Comparison of ENCODE assay signal across 8 cellular contexts in the genomic region with DNA sequence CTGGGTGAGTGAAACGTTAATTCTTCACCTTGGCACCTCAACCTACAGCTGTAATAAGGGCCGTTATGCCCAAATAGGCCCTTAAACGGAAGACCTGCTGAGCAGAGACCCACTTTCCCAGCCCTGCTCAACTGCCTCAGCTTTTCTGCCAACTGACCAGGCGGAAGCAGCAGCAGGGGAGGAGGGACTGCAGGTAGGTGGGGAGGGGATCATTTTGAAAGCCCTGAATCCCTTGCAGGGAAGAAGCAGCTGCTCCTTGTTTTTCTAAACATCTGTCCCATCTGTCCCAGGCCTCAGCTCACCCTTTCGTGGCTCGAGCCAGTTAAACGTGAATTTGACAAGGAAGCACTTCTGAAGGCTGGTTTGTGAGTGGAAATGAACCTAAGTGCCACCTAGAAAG. TPM values are rescaled to one million over a fixed set of nuclear protein-coding genes. Genes with fewer than 3 reads are reported as not detected.
DNase-seq lines count a peak whose midpoint lies in the region; ATAC-seq and TF ChIP-seq lines count a peak whose summit lies in the region.

No MANE protein-coding gene starts in this region.

- H3K4me1 ChIP-seq in CD4-positive, alpha-beta memory T cell (ENCODE audit: insufficient read depth, low read length): peaks cover 44% of the 10 kb centered on the region
- H3K4me1 ChIP-seq in breast epithelium: peaks cover 0 to 7% of the 10 kb centered on the region in 2 donors

- no peaks in the 10 kb centered on the region for H3K36me3 ChIP-seq in CD4-positive, alpha-beta memory T cell (ENCODE audit: insufficient read depth, low read length)
- no peaks in the 10 kb centered on the region for H3K36me3 ChIP-seq in breast epithelium

- peak overlapping the region; percentile 82 to 83 for H3K4me3 ChIP-seq in CD4-positive, alpha-beta memory T cell (ENCODE audit: low read length in 2 of 2)
- peak overlapping the region; percentile 89 to 100 (median 90) for H3K4me3 ChIP-seq in breast epithelium

- intact Hi-C loops in CD4-positive, alpha-beta memory T cell (cut with micrococcal nuclease): loop anchor here (2.0 to 10.0 kb wide), 4 partner anchors 30 to 756 kb away; partner anchors contain the start of genes EOMES and SLC4A7
- intact Hi-C loops in breast epithelium (cut with DNase I; ENCODE audit: low total_unique reads): no loop called here

- CTCF ChIA-PET in CD4-positive, alpha-beta memory T cell (lab: Charles Lee; ENCODE audit: partially characterized antibody): interaction anchor here (3.1 to 5.1 kb wide), 2 partner anchors 518 to 528 kb away, joined by 14 to 24 read pairs; partner anchors contain the start of gene EOMES
- CTCF ChIA-PET in RWPE1 (lab: Yijun Ruan, JAX): no interaction called here

- DNase-seq in CD4-positive, alpha-beta memory T cell: no peak
- peak; percentile 7 for DNase-seq in NAMALWA (ENCODE audit: low spot score)
- DNase-seq in breast epithelium (ENCODE audit: low spot score in 2 of 2): no peak
- no peak for DNase-seq in HK-2 (ENCODE audit: unreplicated experiment)
- no peak for DNase-seq in RWPE1 (ENCODE audit: low spot score)

- H3K27ac Mint-ChIP-seq in CD4-positive, alpha-beta memory T cell: peak overlapping the region in 6 of 7 donors; percentile 7 to 96 (median 92)
- H3K27ac Mint-ChIP-seq in nephron: peak overlapping the region in 2 of 3 experiments; percentile 61 to 93

- no peaks in the 10 kb centered on the region for H3K9me3 Mint-ChIP-seq in CD4-positive, alpha-beta memory T cell
- no peaks in the 10 kb centered on the region for H3K9me3 Mint-ChIP-seq in nephron

- H3K27ac ChIP-seq in CD4-positive, alpha-beta memory T cell (ENCODE audit: low read depth, low read length): peak overlapping the region; percentile 73
- H3K27ac ChIP-seq in breast epithelium: no peak overlapping the region
- no peak overlapping the region for H3K27ac ChIP-seq in RWPE1

- POLR2A ChIA-PET in CD4-positive, alpha-beta memory T cell (lab: Charles Lee; ENCODE audit: partially characterized antibody): interaction anchor here (0.8 to 2.2 kb wide), 4 partner anchors 9 to 519 kb away, joined by 3 to 7 read pairs (median 3); partner anchors contain the start of gene EOMES
- POLR2A ChIA-PET in RWPE1 (lab: Yijun Ruan, JAX; ENCODE audit: low non-redundant PET): no interaction called here

- peaks cover 31 to 56% (median 38%) of the 10 kb centered on the region in 4 donors for H3K4me1 Mint-ChIP-seq in CD4-positive, alpha-beta memory T cell
- peaks cover 20% of the 10 kb centered on the region for H3K4me1 Mint-ChIP-seq in nephron

- TF ChIP-seq CTCF in breast epithelium (IDR thresholded peaks at IDR 0.05): no peak
- no peak for TF ChIP-seq CTCF in nephron (IDR thresholded peaks at IDR 0.05; ENCODE audit: unreplicated experiment in 3 of 3)
- TF ChIP-seq CTCF in RWPE1 (conservative IDR thresholded peaks at IDR 0.05; ENCODE audit: low read depth): no peak

- peaks cover 0 to 5% of the 10 kb centered on the region in 2 donors for H3K36me3 Mint-ChIP-seq in CD4-positive, alpha-beta memory T cell
- H3K36me3 Mint-ChIP-seq in nephron (ENCODE audit: low read depth): no peaks in the 10 kb centered on the region

- peak overlapping the region; percentile 93 to 97 (median 96) for H3K4me3 Mint-ChIP-seq in CD4-positive, alpha-beta memory T cell
- peak overlapping the region; percentile 92 to 93 (median 93) for H3K4me3 Mint-ChIP-seq in nephron

- ATAC-seq in GM21381 (IDR thresholded peaks at IDR 0.05; ENCODE audit: unreplicated experiment): no peak
- ATAC-seq in GM19395 (IDR thresholded peaks at IDR 0.05; ENCODE audit: unreplicated experiment): no peak

- no peak for TF ChIP-seq POLR2A in breast epithelium (IDR thresholded peaks at IDR 0.05)

- no peaks in the 10 kb centered on the region for H3K27me3 Mint-ChIP-seq in CD4-positive, alpha-beta memory T cell
- no peaks in the 10 kb centered on the region for H3K27me3 Mint-ChIP-seq in nephron (ENCODE audit: low read depth)

- H3K9me3 ChIP-seq in CD4-positive, alpha-beta memory T cell (ENCODE audit: control insufficient read depth in 1 of 2, low read length in 2 of 2): no peaks in the 10 kb centered on the region
- no peaks in the 10 kb centered on the region for H3K9me3 ChIP-seq in breast epithelium

- no peaks in the 10 kb centered on the region for H3K27me3 ChIP-seq in CD4-positive, alpha-beta memory T cell (ENCODE audit: insufficient read depth, low read length)
- no peaks in the 10 kb centered on the region for H3K27me3 ChIP-seq in breast epithelium

RNA-seq across cellular contexts. Expression of gene CMC1, which starts 1.0 kb away (rescaled TPM):
- total RNA-seq in CD4-positive, alpha-beta memory T cell: 10 to 100 TPM; 15.9 to 18.4 TPM
- 10 to 100 TPM; 43.4 to 49.8 TPM for polyA plus RNA-seq in CD4-positive, alpha-beta memory T cell
- total RNA-seq in breast epithelium: 10 to 100 TPM in 1 of 3 donors, 1 to 10 TPM in 2; 5.3 to 12.7 (median 7.9) TPM
